8 cellular contexts compared by ENCODE assay signal in genomic region chr3:156382458-156383346, GRCh38.
A peak's percentile ranks its signal among the peaks of the same experiment; 100 is the strongest.
DNase-seq lines count a peak whose midpoint lies in the region; ATAC-seq and TF ChIP-seq lines count a peak whose summit lies in the region.

No MANE protein-coding gene starts in this region.

- DNase-seq in activated naive CD8-positive, alpha-beta T cell treated with anti-CD3 and anti-CD28 coated beads, Interleukin-2, amount 50 U/mL, for 24 hours, result peak; percentile 22
- DNase-seq in activated naive CD8-positive, alpha-beta T cell treated with anti-CD3 and anti-CD28 coated beads for 36 hours, result no peak
- peak; percentile 47 to 72 for DNase-seq in HAP-1 (ENCODE audit: low spot score in 2 of 2)
- peak; percentile 31 for DNase-seq in NOMO-1 treated with DMSO at 0.1 percent for 48 hours (lab: John Stamatoyannopoulos, UW; ENCODE audit: unreplicated experiment)
- DNase-seq in choroid plexus epithelial cell (ENCODE audit: low read depth), result peak; percentile 74
- peak; percentile 66 for DNase-seq in osteoblast (ENCODE audit: insufficient read length, low spot score, missing footprints)
- no peak for DNase-seq in prostate gland (ENCODE audit: low spot score)

- H3K4me3 Mint-ChIP-seq in activated naive CD8-positive, alpha-beta T cell treated with anti-CD3 and anti-CD28 coated beads, Interleukin-2, amount 50 U/mL, for 24 hours, result no peak overlapping the region
- no peak overlapping the region for H3K4me3 Mint-ChIP-seq in activated naive CD8-positive, alpha-beta T cell treated with anti-CD3 and anti-CD28 coated beads for 36 hours

- H3K9me3 Mint-ChIP-seq in activated naive CD8-positive, alpha-beta T cell treated with anti-CD3 and anti-CD28 coated beads, Interleukin-2, amount 50 U/mL, for 24 hours, result no peaks in the 10 kb centered on the region
- no peaks in the 10 kb centered on the region for H3K9me3 Mint-ChIP-seq in activated naive CD8-positive, alpha-beta T cell treated with anti-CD3 and anti-CD28 coated beads for 36 hours

- in situ Hi-C loops in HAP-1 (cut with MboI; ENCODE audit: low sequenced_read_pairs), result loop anchor here (10.0 kb wide), 1 partner anchor 228 kb away; no protein-coding TSS in a partner anchor

- H3K4me1 ChIP-seq in HAP-1, result no peaks in the 10 kb centered on the region
- H3K4me1 ChIP-seq in osteoblast (ENCODE audit: insufficient read depth, low read length), result no peaks in the 10 kb centered on the region
- H3K4me1 ChIP-seq in prostate gland (replicated peaks), result no peaks in the 10 kb centered on the region

- 85% methylated on average over 9 of the region's 9 CpGs for WGBS in prostate gland

- no peaks in the 10 kb centered on the region for H3K36me3 Mint-ChIP-seq in activated naive CD8-positive, alpha-beta T cell treated with anti-CD3 and anti-CD28 coated beads, Interleukin-2, amount 50 U/mL, for 24 hours (ENCODE audit: low read depth)
- no peaks in the 10 kb centered on the region for H3K36me3 Mint-ChIP-seq in activated naive CD8-positive, alpha-beta T cell treated with anti-CD3 and anti-CD28 coated beads for 36 hours

- no peaks in the 10 kb centered on the region for H3K36me3 ChIP-seq in HAP-1 (replicated peaks)
- H3K36me3 ChIP-seq in osteoblast (ENCODE audit: insufficient read depth, low read length), result no peaks in the 10 kb centered on the region
- no peaks in the 10 kb centered on the region for H3K36me3 ChIP-seq in prostate gland

- H3K27me3 ChIP-seq in HAP-1 (ENCODE audit: low read depth), result peaks cover 21% of the 10 kb centered on the region
- H3K27me3 ChIP-seq in osteoblast (ENCODE audit: insufficient read depth, low read length), result peaks cover 3% of the 10 kb centered on the region
- no peaks in the 10 kb centered on the region for H3K27me3 ChIP-seq in prostate gland (replicated peaks; ENCODE audit: insufficient read depth)

- no peak overlapping the region for H2AFZ ChIP-seq in osteoblast (ENCODE audit: low read length)

- no peaks in the 10 kb centered on the region for H3K4me1 Mint-ChIP-seq in activated naive CD8-positive, alpha-beta T cell treated with anti-CD3 and anti-CD28 coated beads, Interleukin-2, amount 50 U/mL, for 24 hours
- H3K4me1 Mint-ChIP-seq in activated naive CD8-positive, alpha-beta T cell treated with anti-CD3 and anti-CD28 coated beads for 36 hours, result no peaks in the 10 kb centered on the region

- no peaks in the 10 kb centered on the region for H3K79me2 ChIP-seq in osteoblast (ENCODE audit: insufficient read depth, low read length)

- no peak for TF ChIP-seq POLR2A in prostate gland (IDR thresholded peaks at IDR 0.05)

- peaks cover 18% of the 10 kb centered on the region for H3K27me3 Mint-ChIP-seq in activated naive CD8-positive, alpha-beta T cell treated with anti-CD3 and anti-CD28 coated beads, Interleukin-2, amount 50 U/mL, for 24 hours
- H3K27me3 Mint-ChIP-seq in activated naive CD8-positive, alpha-beta T cell treated with anti-CD3 and anti-CD28 coated beads for 36 hours, result peaks cover 6% of the 10 kb centered on the region

- H3K27ac ChIP-seq in osteoblast (ENCODE audit: low read depth, low read length) (no peak overlapping the region), prostate gland (no peak overlapping the region)

- no peak overlapping the region for H3K4me2 ChIP-seq in osteoblast (ENCODE audit: insufficient read depth, low read length)

- ATAC-seq in activated naive CD8-positive, alpha-beta T cell treated with anti-CD3 and anti-CD28 coated beads, Interleukin-2, amount 50 U/mL, for 24 hours, result no peak
- no peak for ATAC-seq in HG03432 (IDR thresholded peaks at IDR 0.05; ENCODE audit: unreplicated experiment)

- H4K20me1 ChIP-seq in osteoblast (ENCODE audit: insufficient read depth, low read length), result no peaks in the 10 kb centered on the region

- H3K9me3 ChIP-seq in HAP-1, result no peaks in the 10 kb centered on the region
- H3K9me3 ChIP-seq in osteoblast (ENCODE audit: low read depth, low read length), result no peaks in the 10 kb centered on the region
- no peaks in the 10 kb centered on the region for H3K9me3 ChIP-seq in prostate gland

- no peak overlapping the region for H3K27ac Mint-ChIP-seq in activated naive CD8-positive, alpha-beta T cell treated with anti-CD3 and anti-CD28 coated beads, Interleukin-2, amount 50 U/mL, for 24 hours
- H3K27ac Mint-ChIP-seq in activated naive CD8-positive, alpha-beta T cell treated with anti-CD3 and anti-CD28 coated beads for 36 hours, result no peak overlapping the region

- TF ChIP-seq CTCF in choroid plexus epithelial cell (conservative IDR thresholded peaks at IDR 0.05; ENCODE audit: low read depth, low read length) (peak; percentile 94), osteoblast (IDR thresholded peaks at IDR 0.05; ENCODE audit: extremely low read depth, low read depth, low read length) (peak; percentile 81), prostate gland (IDR thresholded peaks at IDR 0.05) (peak in 1 of 4 experiments; percentile 14)

- intact Hi-C loops in prostate gland (cut with DNase I), result no loop called here

- no peak overlapping the region for H3K4me3 ChIP-seq in HAP-1
- no peak overlapping the region for H3K4me3 ChIP-seq in choroid plexus epithelial cell (ENCODE audit: low read depth, low read length)
- no peak overlapping the region for H3K4me3 ChIP-seq in osteoblast (ENCODE audit: insufficient read depth, low read length)
- no peak overlapping the region for H3K4me3 ChIP-seq in prostate gland

Comparison
In these comparisons a context has a peak if more than half of its experiments do, and no peak if none do; other contexts are left out.
1. DNase-seq: peak in activated naive CD8-positive, alpha-beta T cell treated with anti-CD3 and anti-CD28 coated beads, Interleukin-2, amount 50 U/mL, for 24 hours (single experiment), HAP-1 (2 of 2), NOMO-1 treated with DMSO at 0.1 percent for 48 hours (single experiment), choroid plexus epithelial cell (single experiment) and osteoblast (single experiment); none in activated naive CD8-positive, alpha-beta T cell treated with anti-CD3 and anti-CD28 coated beads for 36 hours (single experiment) and prostate gland (single experiment).